Comparison of ENCODE assay signal across 20 cellular contexts in genomic region chr16:85185281-85185680, GRCh38.
"Had no signal": no experiment of that assay in that cellular context is flagged by ENCODE, and none has a peak within 500 bp of the region (broad histone marks: within the 10 kb centered on the region; RNA-seq: fewer than 3 reads in every experiment).

No MANE protein-coding gene starts in this region.

- H2AFZ ChIP-seq: hepatocyte, neural progenitor cell had no signal

- H3K36me3 ChIP-seq: neural progenitor cell, ovary, thyroid gland had no signal

- DNase-seq: effector memory CD8-positive, alpha-beta T cell; erythroblast; esophagus squamous epithelium; left colon; mesenchymal stem cell; midbrain; naive thymus-derived CD4-positive, alpha-beta T cell; nucleus accumbens; ovary; retina; stimulated activated CD4-positive, alpha-beta T cell treated with anti-CD3 and anti-CD28 coated beads, Interleukin-2, amount 100 ng/mL, for 24 hours; stimulated activated CD4-positive, alpha-beta T cell treated with anti-CD3 and anti-CD28 coated beads, Interleukin-4, amount 100 ng/mL, for 24 hours; stimulated activated naive CD4-positive, alpha-beta T cell treated with Interleukin-2 at 50 U/mL for 16 hours; stomach; thyroid gland had no signal

- H3K9ac ChIP-seq: neural progenitor cell had no signal

- H3K27ac ChIP-seq: coronary artery, esophagus squamous epithelium, hepatocyte, neural progenitor cell, ovary, stomach, thyroid gland had no signal

- ATAC-seq: effector memory CD8-positive, alpha-beta T cell; left colon; naive thymus-derived CD4-positive, alpha-beta T cell; sciatic nerve; stimulated activated effector memory CD8-positive, alpha-beta T cell treated with anti-CD3 and anti-CD28 coated beads, Interleukin-12 subunit alpha, Interleukin-12 subunit beta, amount 100 ng/mL, for 72 hours had no signal

- H3K4me1 ChIP-seq: neural progenitor cell had no signal

- H3K4me2 ChIP-seq: hepatocyte, neural progenitor cell had no signal

- H3K27me3 ChIP-seq: hepatocyte, neural progenitor cell, ovary, stomach, thyroid gland had no signal

- H3K4me3 ChIP-seq: coronary artery, esophagus squamous epithelium, hepatocyte, neural progenitor cell, ovary, stomach, thyroid gland had no signal

- H3K9me3 ChIP-seq: ovary, thyroid gland had no signal
